ENCODE assay signal across 20 cellular contexts in the genomic region with DNA sequence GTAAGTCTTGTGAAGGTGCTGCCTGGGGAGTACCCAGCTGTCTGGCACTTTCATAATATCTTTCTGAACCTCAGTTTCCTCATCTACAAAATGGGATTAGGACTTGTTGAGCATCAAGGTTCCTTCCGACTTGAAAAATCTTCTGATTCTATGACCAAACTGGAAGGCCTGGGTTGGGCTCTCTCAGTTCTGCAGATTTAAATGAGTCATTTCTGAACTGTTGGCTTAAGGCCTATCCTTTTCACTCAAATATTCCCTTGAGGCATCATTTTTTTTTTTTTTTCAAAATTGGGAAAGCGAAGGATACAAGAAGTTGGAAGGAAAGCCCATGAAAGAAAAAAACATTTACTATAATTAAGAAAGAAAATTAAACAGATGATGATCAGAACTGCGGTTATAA. TPM values are rescaled to one million over a fixed set of nuclear protein-coding genes. Genes with fewer than 3 reads are reported as not detected.
DNase-seq lines count a peak whose midpoint lies in the region; ATAC-seq and TF ChIP-seq lines count a peak whose summit lies in the region.
"Had no signal": no experiment of that assay in that cellular context is flagged by ENCODE, and none has a peak within 500 bp of the region (broad histone marks: within the 10 kb centered on the region; RNA-seq: fewer than 3 reads in every experiment).

No MANE protein-coding gene starts in this region.

- intact Hi-C loops in body of pancreas (cut with DNase I) = no loop called here

- no peak overlapping the region for H3K27ac ChIP-seq in body of pancreas
- H3K27ac ChIP-seq: BLaER1, Peyer's patch had no signal

- TF ChIP-seq POLR2A in body of pancreas (IDR thresholded peaks at IDR 0.05) = no peak

- H3K4me3 ChIP-seq in adipocyte (ENCODE audit: low read length) (peak overlapping the region; percentile 9), fibroblast of mammary gland (ENCODE audit: control insufficient read depth, low read depth, low read length) (no peak overlapping the region), body of pancreas (no peak overlapping the region)
- H3K4me3 ChIP-seq: BLaER1, Peyer's patch had no signal

- H3K27me3 Mint-ChIP-seq in osteocyte (ENCODE audit: unreplicated experiment) (no peaks in the 10 kb centered on the region), WTC11 (ENCODE audit: low read depth) (no peaks in the 10 kb centered on the region; the same call in 1 of the 2 replicates)

- H3K4me1 ChIP-seq in adipocyte (ENCODE audit: control insufficient read depth, insufficient read depth, low read length) (peaks cover 57% of the 10 kb centered on the region), body of pancreas (peaks cover 15% of the 10 kb centered on the region)
- H3K4me1 ChIP-seq: BLaER1, Peyer's patch had no signal

- H3K36me3 Mint-ChIP-seq in osteocyte (ENCODE audit: unreplicated experiment) (peaks cover 3% of the 10 kb centered on the region), WTC11 (peaks cover 3% of the 10 kb centered on the region; the same call in 1 of the 2 replicates)

- H3K27me3 ChIP-seq in adipocyte (replicated peaks; ENCODE audit: control insufficient read depth, insufficient read depth, low read length) (no peaks in the 10 kb centered on the region), body of pancreas (no peaks in the 10 kb centered on the region)
- H3K27me3 ChIP-seq: BLaER1, Peyer's patch had no signal

- TF ChIP-seq CTCF in fibroblast of mammary gland (conservative IDR thresholded peaks at IDR 0.05; ENCODE audit: control insufficient read depth, insufficient read depth, low read depth, low read length) (no peak), osteocyte (IDR thresholded peaks at IDR 0.05) (no peak), WTC11 (IDR thresholded peaks at IDR 0.05) (no peak), body of pancreas (IDR thresholded peaks at IDR 0.05) (no peak)

- DNase-seq in EL (peak; percentile 80), adipocyte (ENCODE audit: low read depth) (peak; percentile 74), fibroblast of mammary gland (ENCODE audit: low read depth) (peak; percentile 96), osteocyte (ENCODE audit: extremely low spot score, unreplicated experiment) (no peak), NCI-H345 treated with DMSO at 0.1 percent for 48 hours (lab: John Stamatoyannopoulos, UW; ENCODE audit: unreplicated experiment) (no peak), WTC11 (ENCODE audit: low spot score) (no peak), NCI-H2171 treated with DMSO at 0.1 percent for 48 hours (lab: John Stamatoyannopoulos, UW) (no peak), body of pancreas (no peak)
- DNase-seq: activated CD4-positive, alpha-beta memory T cell treated with anti-CD3 and anti-CD28 coated beads, Interleukin-2, amount 10 ng/mL, durations not matched to agents 7 days and 5 days; endodermal cell; hypothalamus; naive thymus-derived CD4-positive, alpha-beta T cell; NCI-H1436 treated with DMSO at 0.1 percent for 48 hours; NCI-H510A treated with DMSO at 0.1 percent for 48 hours; Peyer's patch; stimulated activated CD4-positive, alpha-beta T cell treated with anti-CD3 and anti-CD28 coated beads, Interleukin-4, amount 100 ng/mL, for 1 hour; T-helper 9 cell had no signal

- CTCF ChIA-PET in WTC11 (lab: Charles Lee) = interaction anchor here (0.7 to 1.6 kb wide), 3 partner anchors 40 to 156 kb away, joined by 3 to 22 read pairs (median 5); a partner anchor contains a TSS

- peak overlapping the region; percentile 60 for H3K9ac ChIP-seq in adipocyte (ENCODE audit: low read length)
- H3K9ac ChIP-seq: BLaER1 had no signal

- H3K9me3 Mint-ChIP-seq in osteocyte (ENCODE audit: unreplicated experiment) (no peaks in the 10 kb centered on the region), WTC11 (peaks cover 12% of the 10 kb centered on the region)
- H3K9me3 Mint-ChIP-seq: activated CD4-positive, alpha-beta memory T cell treated with anti-CD3 and anti-CD28 coated beads, Interleukin-2, amount 10 ng/mL, durations not matched to agents 7 days and 5 days had no signal

- POLR2A ChIA-PET in WTC11 (lab: Charles Lee) = no interaction called here

- H3K4me3 Mint-ChIP-seq in osteocyte (ENCODE audit: unreplicated experiment) (no peak overlapping the region), WTC11 (no peak overlapping the region)
- H3K4me3 Mint-ChIP-seq: activated CD4-positive, alpha-beta memory T cell treated with anti-CD3 and anti-CD28 coated beads, Interleukin-2, amount 10 ng/mL, durations not matched to agents 7 days and 5 days; endodermal cell; naive thymus-derived CD4-positive, alpha-beta T cell had no signal

- H3K36me3 ChIP-seq in adipocyte (ENCODE audit: control insufficient read depth, insufficient read depth, low read length, severe bottlenecking) (no peaks in the 10 kb centered on the region), body of pancreas (replicated peaks in 1 of 2; ENCODE audit: insufficient read depth in 1 of 2, low read depth in 2 of 2) (no peaks in the 10 kb centered on the region)
- H3K36me3 ChIP-seq: BLaER1, Peyer's patch had no signal

- peak overlapping the region; percentile 56 for H3K27ac Mint-ChIP-seq in osteocyte (ENCODE audit: unreplicated experiment)
- H3K27ac Mint-ChIP-seq in WTC11 = no peak overlapping the region
- H3K27ac Mint-ChIP-seq: activated CD4-positive, alpha-beta memory T cell treated with anti-CD3 and anti-CD28 coated beads, Interleukin-2, amount 10 ng/mL, durations not matched to agents 7 days and 5 days; activated T-helper 2 cell treated with anti-CD3 and anti-CD28 coated beads, Interferon-gamma antibody, Interleukin-2, Interleukin-4, amounts not matched to agents 10 μg/mL and 5 μg/mL and 100 μg/mL, durations not matched to agents 14 hours and 24 hours and 36 hours; endodermal cell; naive thymus-derived CD4-positive, alpha-beta T cell had no signal

- 82 to 84% methylated on average over 3 of the region's 3 CpGs for WGBS in body of pancreas, 2 donors

- H3K4me1 Mint-ChIP-seq in osteocyte (ENCODE audit: unreplicated experiment) = peaks cover 60% of the 10 kb centered on the region
- H3K4me1 Mint-ChIP-seq in WTC11 = peaks cover 6% of the 10 kb centered on the region; the same call in 1 of the 2 replicates

- ATAC-seq in WTC11 (no peak), body of pancreas (no peak)
- ATAC-seq: left lobe of liver; naive thymus-derived CD4-positive, alpha-beta T cell had no signal

- no peaks in the 10 kb centered on the region for H3K9me3 ChIP-seq in adipocyte (ENCODE audit: control insufficient read depth, low read length)
- no peaks in the 10 kb centered on the region for H3K9me3 ChIP-seq in body of pancreas
- H3K9me3 ChIP-seq: BLaER1, Peyer's patch had no signal

TF ChIP-seq in WTC11, 78 proteins besides CTCF, POLR2A, EP300 and RAD21:
- TF ChIP-seq, protein P1, sequence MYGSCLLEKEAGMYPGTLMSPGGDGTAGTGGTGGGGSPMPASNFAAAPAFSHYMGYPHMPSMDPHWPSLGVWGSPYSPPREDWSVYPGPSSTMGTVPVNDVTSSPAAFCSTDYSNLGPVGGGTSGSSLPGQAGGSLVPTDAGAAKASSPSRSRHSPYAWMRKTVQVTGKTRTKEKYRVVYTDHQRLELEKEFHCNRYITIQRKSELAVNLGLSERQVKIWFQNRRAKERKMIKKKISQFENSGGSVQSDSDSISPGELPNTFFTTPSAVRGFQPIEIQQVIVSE (CRISPR knock-in tag; IDR thresholded peaks at IDR 0.05; ENCODE audit: borderline replicate concordance) = no peak
- TF ChIP-seq KAT7 (CRISPR knock-in tag; IDR thresholded peaks at IDR 0.05; ENCODE audit: borderline replicate concordance) (no peak), NFYB (CRISPR knock-in tag; conservative IDR thresholded peaks at IDR 0.05; ENCODE audit: low read depth) (no peak), TP53 (CRISPR knock-in tag; IDR thresholded peaks at IDR 0.05) (no peak)
- TF ChIP-seq, protein P2, sequence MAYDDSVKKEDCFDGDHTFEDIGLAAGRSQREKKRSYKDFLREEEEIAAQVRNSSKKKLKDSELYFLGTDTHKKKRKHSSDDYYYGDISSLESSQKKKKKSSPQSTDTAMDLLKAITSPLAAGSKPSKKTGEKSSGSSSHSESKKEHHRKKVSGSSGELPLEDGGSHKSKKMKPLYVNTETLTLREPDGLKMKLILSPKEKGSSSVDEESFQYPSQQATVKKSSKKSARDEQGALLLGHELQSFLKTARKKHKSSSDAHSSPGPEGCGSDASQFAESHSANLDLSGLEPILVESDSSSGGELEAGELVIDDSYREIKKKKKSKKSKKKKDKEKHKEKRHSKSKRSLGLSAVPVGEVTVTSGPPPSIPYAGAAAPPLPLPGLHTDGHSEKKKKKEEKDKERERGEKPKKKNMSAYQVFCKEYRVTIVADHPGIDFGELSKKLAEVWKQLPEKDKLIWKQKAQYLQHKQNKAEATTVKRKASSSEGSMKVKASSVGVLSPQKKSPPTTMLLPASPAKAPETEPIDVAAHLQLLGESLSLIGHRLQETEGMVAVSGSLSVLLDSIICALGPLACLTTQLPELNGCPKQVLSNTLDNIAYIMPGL (CRISPR knock-in tag; IDR thresholded peaks at IDR 0.05) = no peak
TF ChIP-seq in WTC11: peak in this region for 0.

RNA-seq across cellular contexts. Expression of a gene that starts 40.8 kb away (rescaled TPM):
- total RNA-seq in osteocyte = 137 and 145 TPM in 2 replicates
- 2.9 to 4.2 TPM (median 4.1 TPM) in 3 replicates for total RNA-seq in WTC11 (2021)
- 10 to 100 TPM in 1 of 2 donors, 1 to 10 TPM in 1; 9.1 to 22.4 TPM for total RNA-seq in body of pancreas

Comparison
In these comparisons a context has a peak if more than half of its experiments do, and no peak if none do; other contexts are left out.
1. DNase-seq: peak in EL (single experiment), adipocyte (single experiment) and fibroblast of mammary gland (single experiment); none in osteocyte (single experiment), NCI-H345 treated with DMSO at 0.1 percent for 48 hours (single experiment), WTC11 (single experiment), NCI-H2171 treated with DMSO at 0.1 percent for 48 hours (single experiment) and body of pancreas (0 of 4).